In genomic region chr3:8625991-8626390, GRCh38 we compare ENCODE assay signal across 18 cellular contexts. TPM values are rescaled to one million over a fixed set of nuclear protein-coding genes. Genes with fewer than 3 reads are reported as not detected.
A peak's percentile ranks its signal among the peaks of the same experiment; 100 is the strongest.
DNase-seq lines count a peak whose midpoint lies in the region; ATAC-seq, FAIRE-seq and TF ChIP-seq lines count a peak whose summit lies in the region.
"Had no signal": no experiment of that assay in that cellular context is flagged by ENCODE, and none has a peak within 500 bp of the region (broad histone marks: within the 10 kb centered on the region; RNA-seq: fewer than 3 reads in every experiment).

No MANE protein-coding gene starts in this region.

- peaks cover 0 to 3% of the 10 kb centered on the region in 2 experiments; a peak in 1 of 4 replicates for H3K27me3 ChIP-seq in GM12878 (replicated peaks in 1 of 2; ENCODE audit: control insufficient read depth in 2 of 2, insufficient read depth in 2 of 2, low read length in 1 of 2)
- peaks cover 5% of the 10 kb centered on the region for H3K27me3 ChIP-seq in osteoblast (ENCODE audit: insufficient read depth, low read length)
- H3K27me3 ChIP-seq in CD8-positive, alpha-beta T cell (ENCODE audit: insufficient read depth, low read length) = no peaks in the 10 kb centered on the region
- H3K27me3 ChIP-seq: suprapubic skin had no signal

- H3K4me2 ChIP-seq in GM12878 (ENCODE audit: control insufficient read depth, insufficient read depth) = no peak overlapping the region
- peak overlapping the region; percentile 11 for H3K4me2 ChIP-seq in osteoblast (ENCODE audit: insufficient read depth, low read length)

- DNase-seq in EL (peak; percentile 55), LoVo (ENCODE audit: low spot score) (peak; percentile 5), GM12878 (ENCODE audit: low read depth, low spot score) (no peak), osteoblast (ENCODE audit: insufficient read length, low spot score, missing footprints) (peak; percentile 92), DMS79 treated with DMSO at 0.1 percent for 48 hours (lab: John Stamatoyannopoulos, UW) (no peak), NCI-H510A (lab: John Stamatoyannopoulos, UW) (no peak)
- no peak for DNase-seq in CD8-positive, alpha-beta T cell
- DNase-seq: NCI-H1105; NCI-H82; stimulated activated CD4-positive, alpha-beta T cell treated with anti-CD3 and anti-CD28 coated beads, Interleukin-1b, Interleukin-23, amount 100 ng/mL, for 48 hours; T-helper 1 cell; WERI-Rb-1 had no signal

- no peaks in the 10 kb centered on the region for H3K9me3 Mint-ChIP-seq in CD8-positive, alpha-beta T cell
- H3K9me3 Mint-ChIP-seq: dendritic cell treated with granulocyte-macrophage colony-stimulating factor and Interleukin-4, amounts not matched to agents 40 ng/mL and 50 ng/mL, for 4 days; memory B cell; neural crest cell had no signal

- no TSS peak for BruUV-seq in GM12878 (replicated peaks; lab: Mats Ljungman, UMichigan)

- TF ChIP-seq CTCF in GM12878 (IDR thresholded peaks at IDR 0.05 in 2 of 3, conservative IDR thresholded peaks at IDR 0.05 in 1 of 3; ENCODE audit: control insufficient read depth in 2 of 3, extremely low read depth in 1 of 3, insufficient read depth in 1 of 3, low read depth in 3 of 3, low read length in 3 of 3) (no peak), osteoblast (IDR thresholded peaks at IDR 0.05; ENCODE audit: extremely low read depth, low read depth, low read length) (no peak)
- no peak for TF ChIP-seq CTCF in CD8-positive, alpha-beta T cell (IDR thresholded peaks at IDR 0.05)

- H3K4me3 ChIP-seq in GM12878 = no peak overlapping the region
- no peak overlapping the region for H3K4me3 ChIP-seq in osteoblast (ENCODE audit: insufficient read depth, low read length)
- H3K4me3 ChIP-seq in CD8-positive, alpha-beta T cell (ENCODE audit: low read depth, low read length) = no peak overlapping the region
- H3K4me3 ChIP-seq: suprapubic skin had no signal

- H3K27ac Mint-ChIP-seq in CD8-positive, alpha-beta T cell = no peak overlapping the region
- H3K27ac Mint-ChIP-seq: dendritic cell treated with granulocyte-macrophage colony-stimulating factor and Interleukin-4, amounts not matched to agents 40 ng/mL and 50 ng/mL, for 4 days; memory B cell had no signal

- 0 out of 2 replicates have a peak, but pooled peaks cover 3% of the 10 kb centered on the region for H3K4me1 ChIP-seq in GM12878 (ENCODE audit: control insufficient read depth, insufficient read depth, low read length)
- H3K4me1 ChIP-seq in osteoblast (ENCODE audit: insufficient read depth, low read length) = peaks cover 39% of the 10 kb centered on the region
- no peaks in the 10 kb centered on the region for H3K4me1 ChIP-seq in CD8-positive, alpha-beta T cell (ENCODE audit: insufficient read depth, low read length)

- H3K27ac ChIP-seq in GM12878 (ENCODE audit: control insufficient read depth, insufficient read depth) (no peak overlapping the region), osteoblast (ENCODE audit: low read depth, low read length) (no peak overlapping the region)
- no peak overlapping the region for H3K27ac ChIP-seq in CD8-positive, alpha-beta T cell (ENCODE audit: low read depth, low read length)
- H3K27ac ChIP-seq: suprapubic skin, WERI-Rb-1 had no signal

- POLR2A ChIA-PET in GM12878 (lab: Charles Lee) = interaction anchor here (1.6 kb wide), 1 partner anchor 32 kb away, joined by 3 read pairs; no protein-coding TSS in a partner anchor
- POLR2A ChIA-PET in CD8-positive, alpha-beta T cell (lab: Charles Lee) = interaction anchor here (0.6 kb wide), 1 partner anchor 1188 kb away, joined by 3 read pairs; no protein-coding TSS in a partner anchor

- H4K20me1 ChIP-seq in GM12878 (ENCODE audit: control insufficient read depth, insufficient read depth) (no peaks in the 10 kb centered on the region), osteoblast (ENCODE audit: insufficient read depth, low read length) (no peaks in the 10 kb centered on the region)

- TF ChIP-seq EP300 in GM12878 (IDR thresholded peaks at IDR 0.05; ENCODE audit: borderline replicate concordance in 1 of 2, control insufficient read depth in 1 of 2, low read depth in 2 of 2, low read length in 2 of 2) = no peak

- no peaks in the 10 kb centered on the region for H3K36me3 Mint-ChIP-seq in CD8-positive, alpha-beta T cell
- H3K36me3 Mint-ChIP-seq: memory B cell had no signal

- no peak overlapping the region for H3K4me3 Mint-ChIP-seq in CD8-positive, alpha-beta T cell
- H3K4me3 Mint-ChIP-seq: dendritic cell treated with granulocyte-macrophage colony-stimulating factor and Interleukin-4, amounts not matched to agents 40 ng/mL and 50 ng/mL, for 4 days; memory B cell; neural crest cell had no signal

- 54% methylated on average over 3 of the region's 3 CpGs for WGBS in GM12878 (ENCODE audit: insufficient coverage, insufficient replicate concordance, low lambda C conversion rate, missing lambda C conversion rate)

- TF ChIP-seq RAD21 in GM12878 (IDR thresholded peaks at IDR 0.05; ENCODE audit: insufficient read depth, low read depth, low read length) = no peak

- H3K9ac ChIP-seq in GM12878 (ENCODE audit: control insufficient read depth, insufficient read depth, low read length) = no peak overlapping the region

- peaks cover 4% of the 10 kb centered on the region for H3K27me3 Mint-ChIP-seq in CD8-positive, alpha-beta T cell (ENCODE audit: low read depth)

- ATAC-seq in GM12878 = no peak
- no peak for ATAC-seq in CD8-positive, alpha-beta T cell
- no peak for ATAC-seq in HG02798 (IDR thresholded peaks at IDR 0.05; ENCODE audit: poor library complexity, unreplicated experiment)

- H3K79me2 ChIP-seq in GM12878 (ENCODE audit: control insufficient read depth, insufficient read depth, low read length) (no peaks in the 10 kb centered on the region), osteoblast (ENCODE audit: insufficient read depth, low read length) (no peaks in the 10 kb centered on the region)

- SMC1A ChIA-PET in GM12878 (lab: Charles Lee; ENCODE audit: uncharacterized antibody, unreplicated experiment) = interaction anchor here (0.9 to 4.0 kb wide), 3 partner anchors 157 to 207 kb away, joined by 3 to 20 read pairs (median 4); no protein-coding TSS in a partner anchor

- TF ChIP-seq POLR2A in GM12878 (IDR thresholded peaks at IDR 0.05; ENCODE audit: low read depth, low read length) = no peak

- intact Hi-C loops in GM12878 (cut with micrococcal nuclease; ENCODE audit: unreplicated experiment) = loop anchor here (10.0 kb wide), 1 partner anchor 301 kb away; no protein-coding TSS in a partner anchor
- intact Hi-C loops in CD8-positive, alpha-beta T cell (cut with DNase I, micrococcal nuclease) = no loop called here

- no peaks in the 10 kb centered on the region for H3K9me3 ChIP-seq in GM12878 (replicated peaks; ENCODE audit: control insufficient read depth, insufficient read depth, low read length)
- no peaks in the 10 kb centered on the region for H3K9me3 ChIP-seq in osteoblast (ENCODE audit: low read depth, low read length)
- no peaks in the 10 kb centered on the region for H3K9me3 ChIP-seq in CD8-positive, alpha-beta T cell (ENCODE audit: low read length)
- H3K9me3 ChIP-seq: suprapubic skin had no signal

- peaks cover 8% of the 10 kb centered on the region for H3K4me1 Mint-ChIP-seq in CD8-positive, alpha-beta T cell (ENCODE audit: low read depth)

- RAD21 ChIA-PET in GM12878 (lab: Charles Lee; ENCODE audit: unreplicated experiment) = interaction anchor here (0.8 to 0.9 kb wide), 2 partner anchors 184 to 208 kb away, joined by 3 read pairs; no protein-coding TSS in a partner anchor

- H3K36me3 ChIP-seq in GM12878 (ENCODE audit: control insufficient read depth in 2 of 2, insufficient read depth in 2 of 2, low read length in 1 of 2) (no peaks in the 10 kb centered on the region), osteoblast (ENCODE audit: insufficient read depth, low read length) (no peaks in the 10 kb centered on the region)
- no peaks in the 10 kb centered on the region for H3K36me3 ChIP-seq in CD8-positive, alpha-beta T cell (ENCODE audit: insufficient read depth, low read length)
- H3K36me3 ChIP-seq: suprapubic skin, WERI-Rb-1 had no signal

- no peak overlapping the region for H2AFZ ChIP-seq in GM12878 (ENCODE audit: control insufficient read depth, low read depth, low read length)
- no peak overlapping the region for H2AFZ ChIP-seq in osteoblast (ENCODE audit: low read length)

- FAIRE-seq in GM12878 (lab: Jason Lieb, UNC) = no peak
- FAIRE-seq: islet of Langerhans had no signal

- in situ Hi-C loops in GM12878 (cut with MboI) = no loop called here

- CTCF ChIA-PET in GM12878 (lab: Yijun Ruan, JAX) = interaction anchor here (0.6 to 2.4 kb wide), 3 partner anchors 40 to 184 kb away, joined by 3 to 15 read pairs (median 4); no protein-coding TSS in a partner anchor
- CTCF ChIA-PET in CD8-positive, alpha-beta T cell (lab: Charles Lee) = no interaction called here

TF ChIP-seq in GM12878, 131 proteins besides CTCF, POLR2A, EP300 and RAD21:
- TF ChIP-seq IKZF1 (conservative IDR thresholded peaks at IDR 0.05) (0 out of 2 replicates have a peak, but pooled peaks have one; percentile 18), DPF2 (IDR thresholded peaks at IDR 0.05) (no peak), RAD51 (IDR thresholded peaks at IDR 0.05) (no peak), SMC3 (IDR thresholded peaks at IDR 0.05; ENCODE audit: borderline replicate concordance, low read length) (no peak)

RNA-seq across cellular contexts. Expression of gene SSUH2, which starts 18.6 kb away (rescaled TPM):
- total RNA-seq in GM12878 (2013; cell fraction: nucleolus; rRNA removed) = 0.56 and 1.2 TPM in 2 replicates
- total RNA-seq in GM12878 (2014; rRNA removed) (not detected in 2 replicates), GM12878 (2014; rRNA removed; fragmentation: Illumina TruSeq; extraction: Trizol) (not detected in 2 replicates), GM12878 (2021) (not detected in 2 replicates), osteoblast (not detected in 2 replicates)
- polyA plus RNA-seq in GM12878 (2011; ENCODE audit: low read depth) = not detected
- polyA plus RNA-seq in GM12878 (2011; rRNA removed) (0.09 and 0.26 TPM in 2 replicates), GM12878 (2014; fragmentation: Illumina TruSeq; extraction: Trizol) (not detected in 2 replicates), GM12878 (2014; fragmentation: Nextera tagmentation; extraction: Ambion mirVana) (not detected), GM12878 (2014; rRNA removed) (0.09 and 0.10 TPM in 2 replicates), GM12878 (2016; fragmentation: Nextera tagmentation; extraction: Ambion mirVana) (not detected)
- polyA plus RNA-seq in GM12878 (2011; cell fraction: cytosol; rRNA removed) = 0.13 and 0.16 TPM in 2 replicates
- polyA plus RNA-seq in GM12878 (2011; cell fraction: nucleus; rRNA removed) = 1.8 and 2.1 TPM in 2 replicates
- polyA plus RNA-seq in GM12878 (2012) = 0.08 TPM in 1 of 2 replicates, not detected in the other
- 0.36 and 0.51 TPM in 2 replicates for polyA minus RNA-seq in GM12878 (2011; rRNA and poly(A)+ RNA removed)
- polyA minus RNA-seq in GM12878 (2011; cell fraction: cytosol; rRNA and poly(A)+ RNA removed) = not detected in 2 replicates
- 0.60 and 0.77 TPM in 2 replicates for polyA minus RNA-seq in GM12878 (2011; cell fraction: nucleus; rRNA and poly(A)+ RNA removed)
- not detected for total RNA-seq in CD8-positive, alpha-beta T cell

Comparison
In these comparisons a context has a peak if more than half of its experiments do, and no peak if none do; other contexts are left out.
1. DNase-seq: peak in EL (single experiment), LoVo (single experiment) and osteoblast (single experiment); none in GM12878 (single experiment), DMS79 treated with DMSO at 0.1 percent for 48 hours (single experiment), CD8-positive, alpha-beta T cell (0 of 7) and NCI-H510A (single experiment).